Comparison of ENCODE assay signal across 30 cellular contexts in the genomic region with DNA sequence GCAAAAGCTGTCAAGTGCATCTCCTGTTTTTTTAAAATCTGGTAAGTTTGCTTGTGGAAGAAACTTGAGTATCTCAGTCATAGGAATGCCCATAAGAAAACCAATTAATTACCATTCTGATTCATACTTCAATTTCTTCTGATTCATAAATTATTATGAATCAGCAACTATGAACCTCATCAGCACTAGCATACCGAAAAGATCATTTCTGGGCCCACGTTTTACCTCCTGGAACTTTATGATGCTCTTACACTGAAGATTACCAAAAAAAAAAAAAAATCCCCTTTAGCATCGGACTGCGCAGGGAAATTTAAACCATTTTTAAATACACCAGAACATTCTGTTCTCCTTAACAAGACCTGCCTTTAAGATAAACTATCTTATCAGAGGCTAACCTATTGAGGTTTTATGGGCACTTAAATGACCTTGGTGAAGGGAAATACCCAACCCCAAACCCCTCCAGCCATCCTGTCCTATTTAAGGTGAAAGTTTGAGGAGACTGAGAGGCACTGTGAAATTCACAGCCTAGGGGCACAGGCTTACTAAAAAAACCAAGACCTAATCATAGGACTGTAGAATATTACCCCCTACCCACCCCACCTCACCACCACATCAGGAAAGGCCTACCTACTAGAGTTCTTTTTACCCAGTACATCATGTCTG. TPM values are rescaled to one million over a fixed set of nuclear protein-coding genes. Genes with fewer than 3 reads are reported as not detected.
A peak's percentile ranks its signal among the peaks of the same experiment; 100 is the strongest.
DNase-seq lines count a peak whose midpoint lies in the region; ATAC-seq, FAIRE-seq and TF ChIP-seq lines count a peak whose summit lies in the region.
"Had no signal": no experiment of that assay in that cellular context is flagged by ENCODE, and none has a peak within 500 bp of the region (broad histone marks: within the 10 kb centered on the region; RNA-seq: fewer than 3 reads in every experiment).

No MANE protein-coding gene starts in this region.

- no peak for TF ChIP-seq CTCF in A549 (IDR thresholded peaks at IDR 0.05)
- TF ChIP-seq CTCF in breast epithelium (IDR thresholded peaks at IDR 0.05) = no peak

- H3K79me1 ChIP-seq in mesendoderm (ENCODE audit: low read length) = no peaks in the 10 kb centered on the region

- no peaks in the 10 kb centered on the region for H3K27me3 ChIP-seq in mesendoderm (ENCODE audit: insufficient read depth, low read length, poor library complexity)
- H3K27me3 ChIP-seq in breast epithelium = no peaks in the 10 kb centered on the region
- H3K27me3 ChIP-seq: right atrium auricular region, stomach had no signal

- POLR2A ChIA-PET in A549 (lab: Yijun Ruan, JAX) = no interaction called here

- H3K4me1 Mint-ChIP-seq in activated T-helper 17 cell treated with anti-CD3 and anti-CD28 coated beads, Interleukin-2, amount 50 U/mL, for 72 hours = no peaks in the 10 kb centered on the region
- H3K4me1 Mint-ChIP-seq: activated naive CD4-positive, alpha-beta T cell treated with anti-CD3 and anti-CD28 coated beads, Interleukin-2, amount 50 U/mL, for 24 hours; naive B cell had no signal

- H3K9me3 ChIP-seq in A549 (no peaks in the 10 kb centered on the region), breast epithelium (no peaks in the 10 kb centered on the region)
- H3K9me3 ChIP-seq: right atrium auricular region, stomach had no signal

- no peak overlapping the region for H3K4me3 Mint-ChIP-seq in activated T-helper 17 cell treated with anti-CD3 and anti-CD28 coated beads, Interleukin-2, amount 50 U/mL, for 72 hours
- H3K4me3 Mint-ChIP-seq: activated naive CD4-positive, alpha-beta T cell treated with anti-CD3 and anti-CD28 coated beads, Interleukin-2, amount 50 U/mL, for 24 hours; effector memory CD8-positive, alpha-beta T cell; mesothelial cell of epicardium; naive B cell had no signal

- no peak overlapping the region for H4K5ac ChIP-seq in mesendoderm (ENCODE audit: low read length)

- in situ Hi-C loops in G401 (cut with HindIII; ENCODE audit: low sequenced_read_pairs) = no loop called here

- H3K18ac ChIP-seq in mesendoderm (ENCODE audit: low read length) = no peak overlapping the region

- peak overlapping the region; percentile 70 for H3K4ac ChIP-seq in mesendoderm (ENCODE audit: low read depth, low read length)

- H3K36me3 Mint-ChIP-seq in activated T-helper 17 cell treated with anti-CD3 and anti-CD28 coated beads, Interleukin-2, amount 50 U/mL, for 72 hours (ENCODE audit: low read depth) = no peaks in the 10 kb centered on the region
- H3K36me3 Mint-ChIP-seq: activated naive CD4-positive, alpha-beta T cell treated with anti-CD3 and anti-CD28 coated beads, Interleukin-2, amount 50 U/mL, for 24 hours; mesothelial cell of epicardium; naive B cell had no signal

- no peak overlapping the region for H4K8ac ChIP-seq in mesendoderm (ENCODE audit: low read depth, low read length)

- H3K27me3 Mint-ChIP-seq in activated T-helper 17 cell treated with anti-CD3 and anti-CD28 coated beads, Interleukin-2, amount 50 U/mL, for 72 hours = no peaks in the 10 kb centered on the region
- H3K27me3 Mint-ChIP-seq: naive B cell had no signal

- H2AK5ac ChIP-seq in mesendoderm (ENCODE audit: low read length) = no peak overlapping the region

- no peak overlapping the region for H3K27ac Mint-ChIP-seq in activated T-helper 17 cell treated with anti-CD3 and anti-CD28 coated beads, Interleukin-2, amount 50 U/mL, for 72 hours
- H3K27ac Mint-ChIP-seq: activated naive CD4-positive, alpha-beta T cell treated with anti-CD3 and anti-CD28 coated beads, Interleukin-2, amount 50 U/mL, for 24 hours; mesothelial cell of epicardium had no signal

- no peaks in the 10 kb centered on the region for H3K79me2 ChIP-seq in mesendoderm (ENCODE audit: control insufficient read depth, insufficient read depth, low read length)

- H3K4me2 ChIP-seq in A549 = peak overlapping the region; percentile 58; the same call in 2 of the 3 replicates
- no peak overlapping the region for H3K4me2 ChIP-seq in mesendoderm (ENCODE audit: low read length)
- H3K4me2 ChIP-seq: smooth muscle cell had no signal

- H2BK120ac ChIP-seq in mesendoderm (ENCODE audit: low read depth, low read length) = no peak overlapping the region

- peak overlapping the region; percentile 5 for H3K56ac ChIP-seq in mesendoderm (ENCODE audit: low read length)

- no peak overlapping the region for H3K23ac ChIP-seq in mesendoderm (ENCODE audit: low read length)

- no peak for ATAC-seq in A549
- peak; percentile 86 for ATAC-seq in activated T-helper 17 cell treated with anti-CD3 and anti-CD28 coated beads, Interleukin-2, amount 50 U/mL, for 72 hours (replicated peaks)
- no peak for ATAC-seq in SK-N-SH treated with all-trans-retinoic acid at 6 μM for 48 hours
- no peak for ATAC-seq in HG02973 (IDR thresholded peaks at IDR 0.05; ENCODE audit: unreplicated experiment)
- ATAC-seq: effector memory CD8-positive, alpha-beta T cell; HCT116 had no signal

- H3K4me1 ChIP-seq in A549 = peaks cover 32% of the 10 kb centered on the region
- peaks cover 3% of the 10 kb centered on the region for H3K4me1 ChIP-seq in mesendoderm (ENCODE audit: control insufficient read depth, low read depth, low read length)
- no peaks in the 10 kb centered on the region for H3K4me1 ChIP-seq in breast epithelium
- H3K4me1 ChIP-seq: right atrium auricular region had no signal

- no peaks in the 10 kb centered on the region for H3K9me3 Mint-ChIP-seq in activated T-helper 17 cell treated with anti-CD3 and anti-CD28 coated beads, Interleukin-2, amount 50 U/mL, for 72 hours
- H3K9me3 Mint-ChIP-seq: activated naive CD4-positive, alpha-beta T cell treated with anti-CD3 and anti-CD28 coated beads, Interleukin-2, amount 50 U/mL, for 24 hours; effector memory CD8-positive, alpha-beta T cell; mesothelial cell of epicardium; naive B cell had no signal

- WGBS in A549 (ENCODE audit: missing lambda C conversion rate) = 68% methylated on average over 4 of the region's 4 CpGs
- no CpG with 5 or more reads among the region's 4 CpGs for WGBS in mesendoderm (ENCODE audit: extremely low coverage, insufficient coverage, low lambda C conversion rate)

- TF ChIP-seq POLR2A in A549 (IDR thresholded peaks at IDR 0.05; ENCODE audit: low read length) (no peak), breast epithelium (IDR thresholded peaks at IDR 0.05) (no peak)

- no peak for TF ChIP-seq RAD21 in A549 (conservative IDR thresholded peaks at IDR 0.05 in 1 of 2, IDR thresholded peaks at IDR 0.05 in 1 of 2)

- H3K27ac ChIP-seq in A549 = peak overlapping the region; percentile 48 to 75; a peak in 3 of 6 replicates
- H3K27ac ChIP-seq in mesendoderm (ENCODE audit: low read depth, low read length) = no peak overlapping the region
- H3K27ac ChIP-seq in breast epithelium = no peak overlapping the region
- H3K27ac ChIP-seq: right atrium auricular region, stomach, WERI-Rb-1 had no signal

- no peak overlapping the region for H3K4me3 ChIP-seq in A549
- H3K4me3 ChIP-seq in mesendoderm (ENCODE audit: low read length) = no peak overlapping the region
- H3K4me3 ChIP-seq in breast epithelium = no peak overlapping the region
- H3K4me3 ChIP-seq: right atrium auricular region, smooth muscle cell, stomach had no signal

- no peak overlapping the region for H2BK5ac ChIP-seq in mesendoderm (ENCODE audit: low read length)

- H3K36me3 ChIP-seq in mesendoderm (ENCODE audit: control insufficient read depth, insufficient read depth, low read length) = no peaks in the 10 kb centered on the region
- H3K36me3 ChIP-seq in breast epithelium = no peaks in the 10 kb centered on the region
- H3K36me3 ChIP-seq: right atrium auricular region, stomach, WERI-Rb-1 had no signal

- no peak overlapping the region for H2BK15ac ChIP-seq in mesendoderm (replicated peaks; ENCODE audit: low read depth)

- H3K9ac ChIP-seq in mesendoderm (ENCODE audit: low read length) = no peak overlapping the region

- no peak for TF ChIP-seq EP300 in A549 (IDR thresholded peaks at IDR 0.05)

- CTCF ChIA-PET in A549 (lab: Yijun Ruan, JAX) = interaction anchor here (1.1 to 2.3 kb wide), 3 partner anchors 15 to 164 kb away, joined by 3 to 11 read pairs (median 5); no protein-coding TSS in a partner anchor

- FAIRE-seq in A549 (lab: Jason Lieb, UNC) = no peak
- FAIRE-seq: bronchial epithelial cell, colon, G401.6, kidney had no signal

- no peak for DNase-seq in A549 (ENCODE audit: low read depth in 1 of 2, low spot score in 1 of 2)
- peak; percentile 35 for DNase-seq in G401 (ENCODE audit: low spot score)
- peak; percentile 53 for DNase-seq in mesendoderm
- no peak for DNase-seq in breast epithelium (ENCODE audit: low spot score in 2 of 2)
- DNase-seq: anterior cingulate cortex; C1 segment of cervical spinal cord; COR-L47; DMS53; effector memory CD8-positive, alpha-beta T cell; erythroblast; IMR-90; kidney; naive B cell; NCI-H2107; NCI-H748 treated with DMSO at 0.1 percent for 48 hours; posterior cingulate gyrus; SIG-M5; stomach; WERI-Rb-1 had no signal

- intact Hi-C loops in breast epithelium (cut with DNase I; ENCODE audit: low total_unique reads) = no loop called here

TF ChIP-seq in A549, 52 proteins besides CTCF, POLR2A, EP300 and RAD21 (continues in another document):
- TF ChIP-seq FOXS1 (CRISPR knock-in tag; IDR thresholded peaks at IDR 0.05) (no peak), CEBPB (IDR thresholded peaks at IDR 0.05) (no peak), HOXA7 (CRISPR knock-in tag; IDR thresholded peaks at IDR 0.05) (no peak), EHMT2 (IDR thresholded peaks at IDR 0.05; ENCODE audit: low read depth) (no peak), CBX2 (IDR thresholded peaks at IDR 0.05; ENCODE audit: borderline replicate concordance, low read depth) (no peak), KDM5A (IDR thresholded peaks at IDR 0.05) (no peak), RNF2 (IDR thresholded peaks at IDR 0.05; ENCODE audit: borderline replicate concordance, low read depth) (no peak)

TF ChIP-seq in SK-N-SH treated with all-trans-retinoic acid at 6 μM for 48 hours, 23 proteins besides CTCF, POLR2A, EP300 and RAD21:
- TF ChIP-seq ZFP30 (CRISPR knock-in tag; IDR thresholded peaks at IDR 0.05) (no peak), ARNTL (CRISPR knock-in tag; IDR thresholded peaks at IDR 0.05; ENCODE audit: borderline replicate concordance, low read depth) (no peak), ISL1 (CRISPR knock-in tag; IDR thresholded peaks at IDR 0.05) (no peak), ZNF70 (CRISPR knock-in tag; IDR thresholded peaks at IDR 0.05) (no peak), RARB (CRISPR knock-in tag; IDR thresholded peaks at IDR 0.05) (no peak)

RNA-seq across cellular contexts. Expression of gene ABCG2, which starts 38.2 kb away (rescaled TPM):
- polyA plus RNA-seq in A549 (2011; rRNA removed) (53.5 and 55.3 TPM in 2 replicates), A549 (2017; fragmentation: RNase III; extraction: RNeasy Plus Mini Kit Qiagen cat#74134 plus additional on column Dnase treatment) (27.9 to 29.0 TPM (median 28.1 TPM) in 3 replicates)
- polyA plus RNA-seq in A549 (2012; cell fraction: cytosol; rRNA removed) = 16.9 and 20.2 TPM in 2 replicates
- polyA plus RNA-seq in A549 (2012; cell fraction: nucleus; rRNA removed) = 14.1 and 19.5 TPM in 2 replicates
- 32.6 and 34.2 TPM in 2 replicates for polyA minus RNA-seq in A549 (2011; rRNA and poly(A)+ RNA removed)
- total RNA-seq in G401 (2014; rRNA removed; shearing (Covaris generic)) = 310 and 332 TPM in 2 replicates
- total RNA-seq in activated T-helper 17 cell treated with anti-CD3 and anti-CD28 coated beads, Interleukin-2, amount 50 U/mL, for 72 hours = under 1 TPM; 0.56 to 0.63 TPM
- 19.2 TPM for polyA plus RNA-seq in mesendoderm (2013, experiment 1 of 2)
- polyA plus RNA-seq in mesendoderm (2013, experiment 2 of 2) = 19.5 TPM
- total RNA-seq in breast epithelium = 1 to 10 TPM; 2.6 to 8.6 (median 6.9) TPM

Comparison
In these comparisons a context has a peak if more than half of its experiments do, and no peak if none do; other contexts are left out.
1. DNase-seq: peak in G401 (single experiment) and mesendoderm (single experiment); none in A549 (0 of 2) and breast epithelium (0 of 2).
2. H3K27ac ChIP-seq: peak in A549 (2 of 2); none in mesendoderm (single experiment) and breast epithelium (0 of 2).
3. RNA of gene ABCG2, which starts 38.2 kb away (total RNA-seq): 310 to 332 TPM in G401; 2.6 to 8.6 TPM in breast epithelium and 0.56 to 0.63 TPM in activated T-helper 17 cell treated with anti-CD3 and anti-CD28 coated beads, Interleukin-2, amount 50 U/mL, for 72 hours; every median in the first group is over 10 times any median in the second.